ENCODE assay signal across 8 cellular contexts in genomic region chr12:130026608-130027176, GRCh38.
DNase-seq lines count a peak whose midpoint lies in the region; ATAC-seq, FAIRE-seq and TF ChIP-seq lines count a peak whose summit lies in the region.

No MANE protein-coding gene starts in this region.

- peak; percentile 65; the same call in 1 of the 2 replicates for ATAC-seq in Panc1

- H3K36me3 ChIP-seq in H7 (replicated peaks; ENCODE audit: control insufficient read depth, insufficient read depth, low read length): no peaks in the 10 kb centered on the region
- H3K36me3 ChIP-seq in Panc1 (ENCODE audit: control insufficient read depth, insufficient read depth, low read length): no peaks in the 10 kb centered on the region
- no peaks in the 10 kb centered on the region for H3K36me3 ChIP-seq in colonic mucosa

- H3K27ac ChIP-seq in Panc1 (ENCODE audit: low read length) (no peak overlapping the region), colonic mucosa (no peak overlapping the region)

- intact Hi-C loops in Panc1 (cut with micrococcal nuclease; ENCODE audit: unreplicated experiment) (no loop called here), colonic mucosa (cut with DNase I) (no loop called here)

- H3K27me3 ChIP-seq in H7 (ENCODE audit: control insufficient read depth, insufficient read depth, low read length): peaks cover 7% of the 10 kb centered on the region; the same call in 1 of the 2 replicates
- H3K27me3 ChIP-seq in Panc1 (ENCODE audit: control insufficient read depth, insufficient read depth, low read length): peaks cover 13% of the 10 kb centered on the region
- no peaks in the 10 kb centered on the region for H3K27me3 ChIP-seq in colonic mucosa

- POLR2A ChIA-PET in Panc1 (lab: Charles Lee): no interaction called here

- H3K9ac ChIP-seq in colonic mucosa (ENCODE audit: low read depth in 2 of 2, low read length in 2 of 2): no peak overlapping the region

- CTCF ChIA-PET in Panc1 (lab: Charles Lee): interaction anchor here (1.0 to 1.2 kb wide), 3 partner anchors 13 to 309 kb away, joined by 3 to 6 read pairs (median 3); no protein-coding TSS in a partner anchor

- FAIRE-seq in HTR-8/SVneo (lab: Jason Lieb, UNC): no peak

- no peaks in the 10 kb centered on the region for H3K4me1 ChIP-seq in Panc1 (ENCODE audit: control insufficient read depth, insufficient read depth, low read length)
- H3K4me1 ChIP-seq in colonic mucosa: no peaks in the 10 kb centered on the region

- in situ Hi-C loops in Panc1 (cut with HindIII; ENCODE audit: low pct_unique_long_range_greater_than_20kb, low sequenced_read_pairs): no loop called here

- no TSS peak for BruUV-seq in Panc1 (replicated peaks; lab: Mats Ljungman, UMichigan)

- no peaks in the 10 kb centered on the region for H3K9me3 ChIP-seq in Panc1 (ENCODE audit: control insufficient read depth, insufficient read depth, low read depth, low read length)
- H3K9me3 ChIP-seq in colonic mucosa: no peaks in the 10 kb centered on the region

- DNase-seq in COLO668 (lab: John Stamatoyannopoulos, UW; ENCODE audit: unreplicated experiment): peak; percentile 49
- DNase-seq in H7: peak; percentile 82
- no peak for DNase-seq in Panc1 (ENCODE audit: low read depth, low spot score)
- peak; percentile 38 for DNase-seq in colonic mucosa
- peak; percentile 18 for DNase-seq in renal cortical epithelial cell (ENCODE audit: low read depth)
- DNase-seq in foreskin melanocyte: no peak
- DNase-seq in HTR-8/SVneo (ENCODE audit: insufficient read length, low spot score): no peak
- DNase-seq in KG1 (lab: John Stamatoyannopoulos, UW): no peak

- TF ChIP-seq CTCF in Panc1 (IDR thresholded peaks at IDR 0.05) (peak; percentile 83), colonic mucosa (IDR thresholded peaks at IDR 0.05) (peak; percentile 50)

- H3K4me3 ChIP-seq in H7 (ENCODE audit: insufficient read depth, low read depth, low read length) (no peak overlapping the region), Panc1 (ENCODE audit: low read depth in 2 of 2, low read length in 2 of 2) (no peak overlapping the region), colonic mucosa (no peak overlapping the region)

Comparison
In these comparisons a context has a peak if more than half of its experiments do, and no peak if none do; other contexts are left out.
1. DNase-seq: peak in COLO668 (single experiment), H7 (single experiment), colonic mucosa (single experiment) and renal cortical epithelial cell (single experiment); none in Panc1 (single experiment), foreskin melanocyte (single experiment), HTR-8/SVneo (single experiment) and KG1 (single experiment).